In genomic region chr2:121072784-121073183, GRCh38 we compare ENCODE assay signal across 2 cellular contexts.
TF ChIP-seq lines count a peak whose summit lies in the region.

No MANE protein-coding gene starts in this region.

TF ChIP-seq in IMR-90, 13 proteins besides CTCF, POLR2A, EP300 and RAD21:
- TF ChIP-seq SMC3 (IDR thresholded peaks at IDR 0.05; ENCODE audit: low read depth, low read length) = no peak
- TF ChIP-seq MAZ (IDR thresholded peaks at IDR 0.05; ENCODE audit: borderline replicate concordance, low read depth, low read length) = no peak
- no peak for TF ChIP-seq RFX5 (IDR thresholded peaks at IDR 0.05; ENCODE audit: low read depth, low read length)
- no peak for TF ChIP-seq CEBPB (IDR thresholded peaks at IDR 0.05; ENCODE audit: low read depth, low read length)
- no peak for TF ChIP-seq USF2 (IDR thresholded peaks at IDR 0.05; ENCODE audit: low read depth, low read length)
- TF ChIP-seq, protein P1, sequence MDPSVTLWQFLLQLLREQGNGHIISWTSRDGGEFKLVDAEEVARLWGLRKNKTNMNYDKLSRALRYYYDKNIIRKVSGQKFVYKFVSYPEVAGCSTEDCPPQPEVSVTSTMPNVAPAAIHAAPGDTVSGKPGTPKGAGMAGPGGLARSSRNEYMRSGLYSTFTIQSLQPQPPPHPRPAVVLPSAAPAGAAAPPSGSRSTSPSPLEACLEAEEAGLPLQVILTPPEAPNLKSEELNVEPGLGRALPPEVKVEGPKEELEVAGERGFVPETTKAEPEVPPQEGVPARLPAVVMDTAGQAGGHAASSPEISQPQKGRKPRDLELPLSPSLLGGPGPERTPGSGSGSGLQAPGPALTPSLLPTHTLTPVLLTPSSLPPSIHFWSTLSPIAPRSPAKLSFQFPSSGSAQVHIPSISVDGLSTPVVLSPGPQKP (IDR thresholded peaks at IDR 0.05; ENCODE audit: borderline replicate concordance, low read depth, low read length) = no peak
- no peak for TF ChIP-seq RCOR1 (IDR thresholded peaks at IDR 0.05; ENCODE audit: insufficient replicate concordance, low read length)
- no peak for TF ChIP-seq FOS (IDR thresholded peaks at IDR 0.05; ENCODE audit: low read depth, low read length)
- TF ChIP-seq BHLHE40 (IDR thresholded peaks at IDR 0.05; ENCODE audit: low read depth, low read length) = no peak
- no peak for TF ChIP-seq MAFK (IDR thresholded peaks at IDR 0.05; ENCODE audit: low read depth, low read length)
- TF ChIP-seq MXI1 (IDR thresholded peaks at IDR 0.05; ENCODE audit: borderline replicate concordance, low read depth, low read length) = no peak
- no peak for TF ChIP-seq CHD1 (IDR thresholded peaks at IDR 0.05; ENCODE audit: low read depth, low read length)
- no peak for TF ChIP-seq NFE2L2 (IDR thresholded peaks at IDR 0.05; ENCODE audit: low read depth, low read length)

TF ChIP-seq in H1, 55 proteins besides CTCF, POLR2A, EP300 and RAD21:
- TF ChIP-seq YY1 (IDR thresholded peaks at IDR 0.05; ENCODE audit: low read depth, low read length) (no peak), CBX5 (IDR thresholded peaks at IDR 0.05; ENCODE audit: low read depth, low read length) (no peak), SP2 (IDR thresholded peaks at IDR 0.05; ENCODE audit: low read length) (no peak), BCL11A (IDR thresholded peaks at IDR 0.05; ENCODE audit: low read depth in 2 of 2, low read length in 2 of 2) (no peak)
